ENCODE assay signal across 13 cellular contexts in the genomic region with DNA sequence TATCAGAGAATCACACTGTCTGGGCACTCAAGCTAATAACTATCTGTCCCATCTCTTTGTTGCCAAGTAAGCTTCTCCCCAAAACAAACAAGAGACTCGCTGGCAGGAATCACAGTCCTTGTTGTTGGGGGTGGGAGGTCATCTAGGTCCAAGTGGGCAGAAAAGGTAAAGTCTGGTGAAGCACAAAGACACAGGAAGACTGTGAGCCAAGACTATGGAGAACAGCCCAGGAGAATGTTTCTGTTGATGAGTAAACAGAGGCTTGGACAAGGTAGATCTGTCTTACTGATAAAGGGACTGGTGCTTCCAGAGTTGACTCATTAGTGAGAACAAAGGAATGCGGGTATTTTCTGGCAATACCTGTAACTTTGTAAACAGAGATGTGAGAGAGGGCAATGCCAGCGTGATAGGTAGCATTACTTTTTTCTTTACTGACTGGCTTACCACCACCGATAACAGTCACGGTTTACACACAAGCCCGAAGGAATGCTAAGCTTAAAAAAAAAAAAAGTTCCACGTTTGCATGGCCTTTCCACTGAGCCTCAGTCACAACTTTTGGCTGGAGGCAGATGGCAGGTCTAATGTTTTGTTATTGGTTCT. TPM values are rescaled to one million over a fixed set of nuclear protein-coding genes. Genes with fewer than 3 reads are reported as not detected.
DNase-seq lines count a peak whose midpoint lies in the region; ATAC-seq, FAIRE-seq and TF ChIP-seq lines count a peak whose summit lies in the region.
"Had no signal": no experiment of that assay in that cellular context is flagged by ENCODE, and none has a peak within 500 bp of the region (broad histone marks: within the 10 kb centered on the region; RNA-seq: fewer than 3 reads in every experiment).

No MANE protein-coding gene starts in this region.

- TF ChIP-seq RAD21 in K562 (CRISPR knock-in tag; conservative IDR thresholded peaks at IDR 0.05 in 1 of 2, IDR thresholded peaks at IDR 0.05 in 1 of 2) (no peak), liver (IDR thresholded peaks at IDR 0.05) (no peak)

- H3K4me1 Mint-ChIP-seq in activated CD4-positive, alpha-beta T cell treated with anti-CD3 and anti-CD28 coated beads, Interleukin-2, amount 10 ng/mL, durations not matched to agents 24 days and 14 days, result peaks cover 46% of the 10 kb centered on the region

- POLR2A ChIA-PET in K562 (lab: Yijun Ruan, JAX), result interaction anchor here (1.0 to 1.7 kb wide), 2 partner anchors 10 to 15 kb away, joined by 3 to 4 read pairs; no protein-coding TSS in a partner anchor

- H3K27me3 ChIP-seq in K562 (ENCODE audit: control insufficient read depth in 2 of 2, insufficient read depth in 2 of 2, low read length in 2 of 2) (no peaks in the 10 kb centered on the region), liver (ENCODE audit: control insufficient read depth in 4 of 4, insufficient read depth in 4 of 4, low read length in 3 of 4) (no peaks in the 10 kb centered on the region), upper lobe of right lung (no peaks in the 10 kb centered on the region), ovary (no peaks in the 10 kb centered on the region)

- H2AFZ ChIP-seq in K562 (ENCODE audit: low read depth, low read length), result peak overlapping the region; percentile 54

- H3K9me1 ChIP-seq in K562 (ENCODE audit: control insufficient read depth, insufficient read depth, low read length), result no peaks in the 10 kb centered on the region

- H3K9me3 Mint-ChIP-seq in activated CD4-positive, alpha-beta T cell treated with anti-CD3 and anti-CD28 coated beads, Interleukin-2, amount 10 ng/mL, durations not matched to agents 24 days and 14 days, result peaks cover 4% of the 10 kb centered on the region
- H3K9me3 Mint-ChIP-seq: dendritic cell treated with granulocyte-macrophage colony-stimulating factor and Interleukin-4, amounts not matched to agents 40 ng/mL and 50 ng/mL, for 4 days; T-helper 2 cell treated with Interferon-gamma antibody and Interleukin-4, amounts not matched to agents 5 μg/mL and 100 μg/mL, for 36 hours had no signal

- ATAC-seq in K562, result no peak
- ATAC-seq in upper lobe of right lung, result peak; percentile 69
- no peak for ATAC-seq in HG02884 (IDR thresholded peaks at IDR 0.05; ENCODE audit: unreplicated experiment)

- WGBS in K562 (ENCODE audit: insufficient coverage, low coverage, missing lambda C conversion rate), result 31% methylated on average over 7 of the region's 7 CpGs
- 29% methylated on average over 7 of the region's 7 CpGs for WGBS in liver
- 63 to 73% (median 65%) methylated on average over 7 of the region's 7 CpGs for WGBS in ovary, 3 donors

- no peak overlapping the region for H3K9ac ChIP-seq in K562 (ENCODE audit: insufficient read depth in 1 of 2, low read depth in 2 of 2, low read length in 2 of 2)
- H3K9ac ChIP-seq in liver (ENCODE audit: low read depth in 1 of 2, low read length in 2 of 2), result no peak overlapping the region

- H3K27ac ChIP-seq in K562 (ENCODE audit: extremely low read depth, low read depth, low read length), result no peak overlapping the region
- H3K27ac ChIP-seq in liver (ENCODE audit: low read depth in 1 of 2, low read length in 2 of 2), result peak overlapping the region; percentile 3 to 40
- peak overlapping the region; percentile 51 for H3K27ac ChIP-seq in upper lobe of right lung
- H3K27ac ChIP-seq in ovary, result no peak overlapping the region

- H3K27ac Mint-ChIP-seq in activated CD4-positive, alpha-beta T cell treated with anti-CD3 and anti-CD28 coated beads, Interleukin-2, amount 10 ng/mL, durations not matched to agents 24 days and 14 days, result peak overlapping the region; percentile 9
- H3K27ac Mint-ChIP-seq: T-helper 2 cell treated with Interferon-gamma antibody and Interleukin-4, amounts not matched to agents 5 μg/mL and 100 μg/mL, for 36 hours had no signal

- H3K79me2 ChIP-seq in K562 (ENCODE audit: control insufficient read depth, insufficient read depth, low read length), result no peaks in the 10 kb centered on the region

- CTCF ChIA-PET in K562 (lab: Yijun Ruan, JAX; ENCODE audit: low intra/inter-chr PET ratio), result no interaction called here

- no peaks in the 10 kb centered on the region for H3K36me3 Mint-ChIP-seq in activated CD4-positive, alpha-beta T cell treated with anti-CD3 and anti-CD28 coated beads, Interleukin-2, amount 10 ng/mL, durations not matched to agents 24 days and 14 days (ENCODE audit: low read depth)

- FAIRE-seq in K562 (lab: Jason Lieb, UNC), result no peak
- FAIRE-seq: A204.1 had no signal

- H3K4me1 ChIP-seq in K562 (replicated peaks in 1 of 2; ENCODE audit: control insufficient read depth in 2 of 2, insufficient read depth in 2 of 2, low read length in 2 of 2) (peaks cover 0 to 22% of the 10 kb centered on the region in 2 experiments; a peak in 3 of 5 replicates), liver (ENCODE audit: control insufficient read depth in 4 of 4, insufficient read depth in 4 of 4, low read length in 3 of 4) (peaks cover 2 to 11% (median 7%) of the 10 kb centered on the region in 4 donors), upper lobe of right lung (peaks cover 24% of the 10 kb centered on the region), ovary (ENCODE audit: insufficient read depth) (no peaks in the 10 kb centered on the region)

- H3K9me3 ChIP-seq in K562 (replicated peaks; ENCODE audit: control insufficient read depth, insufficient read depth, low read depth, low read length) (no peaks in the 10 kb centered on the region), liver (ENCODE audit: control insufficient read depth in 4 of 4, low read length in 3 of 4) (no peaks in the 10 kb centered on the region), upper lobe of right lung (no peaks in the 10 kb centered on the region), ovary (no peaks in the 10 kb centered on the region)

- peak overlapping the region; percentile 11 for H3K4me3 Mint-ChIP-seq in activated CD4-positive, alpha-beta T cell treated with anti-CD3 and anti-CD28 coated beads, Interleukin-2, amount 10 ng/mL, durations not matched to agents 24 days and 14 days
- H3K4me3 Mint-ChIP-seq: dendritic cell treated with granulocyte-macrophage colony-stimulating factor and Interleukin-4, amounts not matched to agents 40 ng/mL and 50 ng/mL, for 4 days; T-helper 2 cell treated with Interferon-gamma antibody and Interleukin-4, amounts not matched to agents 5 μg/mL and 100 μg/mL, for 36 hours had no signal

- H3K4me3 ChIP-seq in K562, result no peak overlapping the region
- H3K4me3 ChIP-seq in liver (ENCODE audit: low read depth in 1 of 3, low read length in 3 of 3), result no peak overlapping the region
- H3K4me3 ChIP-seq in upper lobe of right lung, result no peak overlapping the region
- no peak overlapping the region for H3K4me3 ChIP-seq in ovary

- in situ Hi-C loops in K562 (cut with MboI), result no loop called here

- H3K36me3 ChIP-seq in K562 (ENCODE audit: control insufficient read depth, insufficient read depth, low read length) (no peaks in the 10 kb centered on the region), liver (ENCODE audit: control insufficient read depth in 4 of 4, insufficient read depth in 3 of 4, low read depth in 1 of 4, low read length in 3 of 4) (no peaks in the 10 kb centered on the region), upper lobe of right lung (no peaks in the 10 kb centered on the region), ovary (no peaks in the 10 kb centered on the region)

- peaks cover 6% of the 10 kb centered on the region for H3K27me3 Mint-ChIP-seq in activated CD4-positive, alpha-beta T cell treated with anti-CD3 and anti-CD28 coated beads, Interleukin-2, amount 10 ng/mL, durations not matched to agents 24 days and 14 days

- H3K4me2 ChIP-seq in K562 (ENCODE audit: insufficient read depth, low read length), result no peak overlapping the region

- TF ChIP-seq EP300 in K562 (IDR thresholded peaks at IDR 0.05; ENCODE audit: low read length) (no peak), ovary (IDR thresholded peaks at IDR 0.05) (no peak)

- no peaks in the 10 kb centered on the region for H4K20me1 ChIP-seq in K562 (replicated peaks; ENCODE audit: control insufficient read depth, insufficient read depth, low read length)

- intact Hi-C loops in activated CD4-positive, alpha-beta T cell treated with anti-CD3 and anti-CD28 coated beads, Interleukin-2, amount 10 ng/mL, durations not matched to agents 24 days and 14 days (cut with micrococcal nuclease), result no loop called here
- intact Hi-C loops in K562 (cut with micrococcal nuclease), result no loop called here
- intact Hi-C loops in upper lobe of right lung (cut with DNase I), result no loop called here
- intact Hi-C loops in ovary (cut with DNase I), result no loop called here

- DNase-seq in activated CD4-positive, alpha-beta T cell treated with anti-CD3 and anti-CD28 coated beads, Interleukin-2, amount 10 ng/mL, durations not matched to agents 24 days and 14 days, result no peak
- DNase-seq in activated CD4-positive, alpha-beta T cell treated with anti-CD3 and anti-CD28 coated beads, Interleukin-2, amount 50 U/mL, for 4 hours, result no peak
- DNase-seq in K562 (ENCODE audit: extremely low read depth in 1 of 4, low spot score in 3 of 4) (no peak), upper lobe of right lung (no peak), ovary (no peak), NCI-H2171 treated with DMSO at 0.1 percent for 48 hours (lab: John Stamatoyannopoulos, UW) (no peak)
- DNase-seq: KG1, NCI-H748 treated with DMSO at 0.1 percent for 48 hours had no signal

- no TSS peak for BruUV-seq in K562 (replicated peaks; lab: Mats Ljungman, UMichigan)

- no peak for TF ChIP-seq POLR2A in K562 (conservative IDR thresholded peaks at IDR 0.05)
- TF ChIP-seq POLR2A in ovary (IDR thresholded peaks at IDR 0.05), result no peak

- TF ChIP-seq CTCF in K562 (IDR thresholded peaks at IDR 0.05 in 2 of 3, conservative IDR thresholded peaks at IDR 0.05 in 1 of 3; ENCODE audit: insufficient read depth in 2 of 3, low read depth in 1 of 3, low read length in 3 of 3) (no peak), liver (IDR thresholded peaks at IDR 0.05; ENCODE audit: low read depth, low read length, missing input control) (no peak), upper lobe of right lung (IDR thresholded peaks at IDR 0.05) (no peak), ovary (IDR thresholded peaks at IDR 0.05) (no peak)

RNA-seq across cellular contexts. Expression of a gene that starts 11.5 kb away (rescaled TPM):
- 21.7 and 23.4 TPM in 2 replicates for total RNA-seq in activated CD4-positive, alpha-beta T cell treated with anti-CD3 and anti-CD28 coated beads, Interleukin-2, amount 10 ng/mL, durations not matched to agents 24 days and 14 days
- 16.5 and 29.7 TPM in 2 replicates for total RNA-seq in K562 (2011; cell fraction: chromatin; rRNA removed; ENCODE audit: low replicate concordance)
- 11.6 and 13.0 TPM in 2 replicates for total RNA-seq in K562 (2011; cell fraction: nucleolus; rRNA removed)
- 17.2 and 29.8 TPM in 2 replicates for total RNA-seq in K562 (2011; cell fraction: nucleoplasm; rRNA removed)
- total RNA-seq in K562 (2014; rRNA removed), result 6.7 and 11.0 TPM in 2 replicates
- 10.7 and 11.7 TPM in 2 replicates for total RNA-seq in K562 (2014; rRNA removed; fragmentation: Illumina TruSeq; extraction: Trizol)
- 7.3 and 8.8 TPM in 2 replicates for total RNA-seq in K562 (2015; rRNA removed; fragmentation: Illumina TruSeq; extraction: Trizol)
- total RNA-seq in K562 (2021), result 15.2 TPM in 2 replicates
- 17.7 and 18.9 TPM in 2 replicates for polyA plus RNA-seq in K562 (2011; rRNA removed)
- 9.2 and 11.6 TPM in 2 replicates for polyA plus RNA-seq in K562 (2011; cell fraction: cytosol; rRNA removed)
- polyA plus RNA-seq in K562 (2011; cell fraction: nucleus; rRNA removed), result 12.3 and 13.0 TPM in 2 replicates
- 8.0 and 11.8 TPM in 2 replicates for polyA plus RNA-seq in K562 (2012)
- polyA plus RNA-seq in K562 (2014; fragmentation: Illumina TruSeq; extraction: Trizol), result 9.6 and 11.1 TPM in 2 replicates
- 1 to 10 TPM; 3.1 to 4.0 TPM for polyA plus RNA-seq in K562 (2014; fragmentation: Nextera tagmentation; extraction: Ambion mirVana)
- 11.5 and 12.6 TPM in 2 replicates for polyA plus RNA-seq in K562 (2014; rRNA removed)
- 14.3 TPM in 2 replicates for polyA minus RNA-seq in K562 (2011; rRNA and poly(A)+ RNA removed)
- polyA minus RNA-seq in K562 (2011; cell fraction: cytosol; rRNA and poly(A)+ RNA removed), result 3.5 and 7.0 TPM in 2 replicates
- 9.4 and 13.0 TPM in 2 replicates for polyA minus RNA-seq in K562 (2011; cell fraction: nucleus; rRNA and poly(A)+ RNA removed)
- total RNA-seq in liver, result 10 to 100 TPM; 12.9 to 18.7 TPM
- 1 to 10 TPM; 4.9 to 9.9 TPM for polyA plus RNA-seq in liver
- total RNA-seq in upper lobe of right lung, result 16.0 TPM
- total RNA-seq in ovary, result 10 to 100 TPM in 1 of 7 donors, 1 to 10 TPM in 6; 5.3 to 11.0 (median 6.7) TPM
- 10 to 100 TPM in 1 of 2 donors, 1 to 10 TPM in 1; 5.0 to 10.2 TPM for polyA plus RNA-seq in ovary

Comparison
In these comparisons a context has a peak if more than half of its experiments do, and no peak if none do; other contexts are left out.
1. H3K27ac ChIP-seq: peak in liver (2 of 2) and upper lobe of right lung (single experiment); none in K562 (single experiment) and ovary (0 of 2).